In genomic region chr22:22013559-22014284, GRCh38 we compare ENCODE assay signal across 8 cellular contexts.
"Had no signal": no experiment of that assay in that cellular context is flagged by ENCODE, and none has a peak within 500 bp of the region (broad histone marks: within the 10 kb centered on the region; RNA-seq: fewer than 3 reads in every experiment).

No MANE protein-coding gene starts in this region.

- DNase-seq: GDM1, GF-D8 had no signal

- H3K4me3 ChIP-seq: GM12878 had no signal

- FAIRE-seq: G401.6, GM12878, GM12891, GM12892, GM18507, GM19239 had no signal

- ATAC-seq: GM12878 had no signal
